In the genomic region with DNA sequence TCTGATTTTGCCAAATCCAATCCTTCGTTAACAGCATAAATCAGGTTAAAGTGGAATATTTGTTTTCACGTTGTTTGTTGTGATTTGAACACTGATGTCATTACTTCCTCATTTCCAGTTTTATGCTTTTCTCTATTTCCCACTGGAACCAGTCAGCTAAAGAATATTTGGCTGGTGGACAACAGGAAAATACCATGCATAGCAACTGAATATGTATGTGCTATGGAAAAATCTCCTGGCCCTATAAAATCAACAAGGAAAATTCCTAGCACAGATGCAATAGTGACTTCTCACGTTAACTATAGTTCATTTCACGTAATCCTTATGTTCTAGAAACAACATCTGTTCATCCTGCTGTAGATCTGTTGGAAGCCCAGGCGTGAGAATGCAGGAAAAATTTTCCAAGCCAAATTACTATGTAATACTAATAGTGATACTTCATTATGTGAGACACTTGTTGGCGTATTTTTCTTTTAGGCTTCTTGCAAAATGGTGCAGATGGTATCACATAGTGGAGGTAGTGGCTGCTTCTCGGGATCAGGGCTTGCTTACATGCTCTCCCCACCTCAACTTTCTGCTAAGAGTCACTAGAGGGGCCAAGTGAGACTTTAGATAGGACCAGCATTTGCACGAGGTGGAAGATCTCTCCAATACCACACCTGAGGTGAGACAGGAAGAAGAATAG, we compare ENCODE assay signal across 1 cellular context.
TF ChIP-seq lines count a peak whose summit lies in the region.

No MANE protein-coding gene starts in this region.

TF ChIP-seq in A549, 52 proteins besides CTCF, POLR2A, EP300 and RAD21 (continued from another document):
- TF ChIP-seq, protein P1, sequence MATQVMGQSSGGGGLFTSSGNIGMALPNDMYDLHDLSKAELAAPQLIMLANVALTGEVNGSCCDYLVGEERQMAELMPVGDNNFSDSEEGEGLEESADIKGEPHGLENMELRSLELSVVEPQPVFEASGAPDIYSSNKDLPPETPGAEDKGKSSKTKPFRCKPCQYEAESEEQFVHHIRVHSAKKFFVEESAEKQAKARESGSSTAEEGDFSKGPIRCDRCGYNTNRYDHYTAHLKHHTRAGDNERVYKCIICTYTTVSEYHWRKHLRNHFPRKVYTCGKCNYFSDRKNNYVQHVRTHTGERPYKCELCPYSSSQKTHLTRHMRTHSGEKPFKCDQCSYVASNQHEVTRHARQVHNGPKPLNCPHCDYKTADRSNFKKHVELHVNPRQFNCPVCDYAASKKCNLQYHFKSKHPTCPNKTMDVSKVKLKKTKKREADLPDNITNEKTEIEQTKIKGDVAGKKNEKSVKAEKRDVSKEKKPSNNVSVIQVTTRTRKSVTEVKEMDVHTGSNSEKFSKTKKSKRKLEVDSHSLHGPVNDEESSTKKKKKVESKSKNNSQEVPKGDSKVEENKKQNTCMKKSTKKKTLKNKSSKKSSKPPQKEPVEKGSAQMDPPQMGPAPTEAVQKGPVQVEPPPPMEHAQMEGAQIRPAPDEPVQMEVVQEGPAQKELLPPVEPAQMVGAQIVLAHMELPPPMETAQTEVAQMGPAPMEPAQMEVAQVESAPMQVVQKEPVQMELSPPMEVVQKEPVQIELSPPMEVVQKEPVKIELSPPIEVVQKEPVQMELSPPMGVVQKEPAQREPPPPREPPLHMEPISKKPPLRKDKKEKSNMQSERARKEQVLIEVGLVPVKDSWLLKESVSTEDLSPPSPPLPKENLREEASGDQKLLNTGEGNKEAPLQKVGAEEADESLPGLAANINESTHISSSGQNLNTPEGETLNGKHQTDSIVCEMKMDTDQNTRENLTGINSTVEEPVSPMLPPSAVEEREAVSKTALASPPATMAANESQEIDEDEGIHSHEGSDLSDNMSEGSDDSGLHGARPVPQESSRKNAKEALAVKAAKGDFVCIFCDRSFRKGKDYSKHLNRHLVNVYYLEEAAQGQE (IDR thresholded peaks at IDR 0.05): no peak
- TF ChIP-seq MYC (IDR thresholded peaks at IDR 0.05; ENCODE audit: borderline replicate concordance, low read length): no peak
- TF ChIP-seq JUNB (IDR thresholded peaks at IDR 0.05): no peak
- TF ChIP-seq GATA3 (IDR thresholded peaks at IDR 0.05; ENCODE audit: borderline replicate concordance): peak; percentile 89
- TF ChIP-seq HOXB5 (CRISPR knock-in tag; IDR thresholded peaks at IDR 0.05): peak; percentile 77; the same call in 1 of the 2 replicates
- peak; percentile 7; the same call in 1 of the 2 replicates for TF ChIP-seq HEYL (CRISPR knock-in tag; IDR thresholded peaks at IDR 0.05)
TF ChIP-seq in A549: peak in this region for 11.
